In the genomic region with DNA sequence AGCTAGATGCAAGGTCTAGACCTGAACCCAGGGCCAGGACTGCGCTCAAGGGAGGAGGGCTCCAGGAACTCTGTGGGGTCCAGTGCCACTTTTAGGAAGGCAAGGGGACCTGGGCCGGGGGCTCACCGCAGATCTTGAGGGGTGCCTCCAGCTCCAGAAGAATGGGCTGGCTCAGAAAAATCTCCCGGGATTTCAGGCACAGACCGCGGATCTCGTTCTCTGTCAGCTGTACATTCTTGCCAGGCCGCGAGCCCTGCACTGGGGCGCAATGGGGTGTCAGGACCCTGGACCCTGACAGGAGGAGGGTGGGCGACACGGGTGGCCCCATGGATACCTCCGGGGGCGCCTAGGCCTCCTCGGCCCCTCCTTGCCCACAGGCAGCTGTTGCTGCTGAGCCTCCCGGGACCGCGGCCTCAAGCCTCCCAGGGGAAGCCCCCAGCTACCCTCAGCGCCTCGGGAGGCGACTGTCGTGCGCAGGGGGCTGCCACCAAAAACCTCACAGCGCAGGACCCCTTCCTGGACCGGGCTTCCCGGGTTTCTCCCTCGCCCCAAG, we compare ENCODE assay signal across 8 cellular contexts. TPM values are rescaled to one million over a fixed set of nuclear protein-coding genes. Genes with fewer than 3 reads are reported as not detected.
DNase-seq lines count a peak whose midpoint lies in the region; ATAC-seq, FAIRE-seq and TF ChIP-seq lines count a peak whose summit lies in the region.

No MANE protein-coding gene starts in this region.

- no peak for TF ChIP-seq CTCF in keratinocyte (optimal IDR thresholded peaks at IDR 0.05 in 1 of 3, IDR thresholded peaks at IDR 0.05 in 1 of 3, conservative IDR thresholded peaks at IDR 0.05 in 1 of 3; ENCODE audit: extremely low read depth in 1 of 3, insufficient read depth in 2 of 3, low read length in 3 of 3)

- POLR2A ChIA-PET in activated naive CD8-positive, alpha-beta T cell treated with anti-CD3 and anti-CD28 coated beads, Interleukin-2, amount 10 ng/mL, durations not matched to agents 7 days and 5 days (lab: Charles Lee) = interaction anchor here (0.8 to 12.5 kb wide), 24 partner anchors 8 to 1786 kb away, joined by 3 to 491 read pairs (median 7); partner anchors contain the start of genes AIP, CARNS1, CDK2AP2 and NUDT8

- H3K4me1 ChIP-seq in keratinocyte (ENCODE audit: control insufficient read depth, extremely low read depth, insufficient read depth, low read length) = peaks cover 12% of the 10 kb centered on the region

- no peak for FAIRE-seq in keratinocyte (lab: Jason Lieb, UNC)

- peaks cover 21 to 25% of the 10 kb centered on the region in 2 experiments for H3K36me3 ChIP-seq in keratinocyte (ENCODE audit: control insufficient read depth in 2 of 2, extremely low read depth in 1 of 2, insufficient read depth in 2 of 2, low read length in 2 of 2)

- H4K20me1 ChIP-seq in keratinocyte (ENCODE audit: control insufficient read depth, extremely low read depth, insufficient read depth, low read length) = no peaks in the 10 kb centered on the region

- H3K27me3 Mint-ChIP-seq in activated naive CD8-positive, alpha-beta T cell treated with anti-CD3 and anti-CD28 coated beads, Interleukin-2, amount 10 ng/mL, durations not matched to agents 7 days and 5 days = no peaks in the 10 kb centered on the region

- no peaks in the 10 kb centered on the region for H3K9me3 Mint-ChIP-seq in activated naive CD8-positive, alpha-beta T cell treated with anti-CD3 and anti-CD28 coated beads, Interleukin-2, amount 10 ng/mL, durations not matched to agents 7 days and 5 days

- H3K4me2 ChIP-seq in keratinocyte (ENCODE audit: control insufficient read depth, extremely low read depth, insufficient read depth, low read depth, low read length) = peak overlapping the region; percentile 95

- H3K79me2 ChIP-seq in keratinocyte (ENCODE audit: control insufficient read depth, insufficient read depth, low read length) = peaks cover 18% of the 10 kb centered on the region

- no peaks in the 10 kb centered on the region for H3K9me1 ChIP-seq in keratinocyte (ENCODE audit: control insufficient read depth, extremely low read depth, insufficient read depth, low read length)

- peaks cover 41% of the 10 kb centered on the region for H3K36me3 Mint-ChIP-seq in activated naive CD8-positive, alpha-beta T cell treated with anti-CD3 and anti-CD28 coated beads, Interleukin-2, amount 10 ng/mL, durations not matched to agents 7 days and 5 days

- H3K27ac ChIP-seq in keratinocyte (ENCODE audit: control insufficient read depth, insufficient read depth, low read length) = peak overlapping the region; percentile 66
- peak overlapping the region; percentile 92 for H3K27ac ChIP-seq in temporal lobe (ENCODE audit: low read depth, low read length)

- peak overlapping the region; percentile 84 for H3K27ac Mint-ChIP-seq in activated naive CD8-positive, alpha-beta T cell treated with anti-CD3 and anti-CD28 coated beads, Interleukin-2, amount 10 ng/mL, durations not matched to agents 7 days and 5 days

- ATAC-seq in GM18861 (IDR thresholded peaks at IDR 0.05; ENCODE audit: unreplicated experiment) = peak; percentile 6
- ATAC-seq in HG03025 (IDR thresholded peaks at IDR 0.05; ENCODE audit: low FRiP score, unreplicated experiment) = peak; percentile 9
- ATAC-seq in activated naive CD8-positive, alpha-beta T cell treated with anti-CD3 and anti-CD28 coated beads, Interleukin-2, amount 10 ng/mL, durations not matched to agents 7 days and 5 days (ENCODE audit: low read depth) = no peak
- ATAC-seq in GM18868 (IDR thresholded peaks at IDR 0.05; ENCODE audit: unreplicated experiment) = no peak

- no peaks in the 10 kb centered on the region for H3K9me3 ChIP-seq in keratinocyte (ENCODE audit: control insufficient read depth, low read depth, low read length)

- H3K4me3 ChIP-seq in keratinocyte (ENCODE audit: control insufficient read depth in 2 of 3, extremely low read depth in 1 of 3, insufficient read depth in 2 of 3, low read depth in 1 of 3, low read length in 3 of 3) = peak overlapping the region; percentile 74 to 99 (median 82)

- H3K9ac ChIP-seq in keratinocyte (ENCODE audit: control insufficient read depth, extremely low read depth, insufficient read depth, low read length) = peak overlapping the region; percentile 90

- H2AFZ ChIP-seq in keratinocyte (ENCODE audit: control insufficient read depth, low read length) = no peak overlapping the region

- no peaks in the 10 kb centered on the region for H3K27me3 ChIP-seq in keratinocyte (ENCODE audit: control insufficient read depth, extremely low read depth, insufficient read depth, low read length)

- no peak for DNase-seq in activated naive CD8-positive, alpha-beta T cell treated with anti-CD3 and anti-CD28 coated beads, Interleukin-2, amount 10 ng/mL, durations not matched to agents 7 days and 5 days
- no peak for DNase-seq in keratinocyte (ENCODE audit: low read depth, low spot score)
- DNase-seq in occipital lobe (lab: John Stamatoyannopoulos, UW) = no peak
- DNase-seq in NCI-H1092 (lab: John Stamatoyannopoulos, UW) = no peak

- dilution Hi-C loops in keratinocyte (cut with MboI; ENCODE audit: extremely low pct_ligation_motif_present, low sequenced_read_pairs) = no loop called here

- peaks cover 39% of the 10 kb centered on the region for H3K4me1 Mint-ChIP-seq in activated naive CD8-positive, alpha-beta T cell treated with anti-CD3 and anti-CD28 coated beads, Interleukin-2, amount 10 ng/mL, durations not matched to agents 7 days and 5 days

- H3K4me3 Mint-ChIP-seq in activated naive CD8-positive, alpha-beta T cell treated with anti-CD3 and anti-CD28 coated beads, Interleukin-2, amount 10 ng/mL, durations not matched to agents 7 days and 5 days = peak overlapping the region; percentile 93

RNA-seq across cellular contexts. Expression of gene PPP1CA, which starts 0.6 kb away (rescaled TPM):
- 100 to 1,000 TPM; 290 to 311 TPM for total RNA-seq in activated naive CD8-positive, alpha-beta T cell treated with anti-CD3 and anti-CD28 coated beads, Interleukin-2, amount 10 ng/mL, durations not matched to agents 7 days and 5 days
- polyA plus RNA-seq in keratinocyte = 122 to 235 TPM (median 129 TPM) in 3 replicates
- polyA plus RNA-seq in keratinocyte (2011; ENCODE audit: low read depth) = 74.6 TPM
- 94.3 and 169 TPM in 2 replicates for polyA plus RNA-seq in keratinocyte (2011; cell fraction: cytosol; rRNA removed)
- 65.5 and 68.2 TPM in 2 replicates for polyA plus RNA-seq in keratinocyte (2011; cell fraction: nucleus; rRNA removed)
- polyA plus RNA-seq in keratinocyte (2012; ENCODE audit: low replicate concordance) = 94.0 and 183 TPM in 2 replicates
- 120 to 247 TPM (median 124 TPM) in 3 replicates for polyA minus RNA-seq in keratinocyte
- 118 TPM for polyA minus RNA-seq in keratinocyte (2011; cell fraction: cytosol; rRNA and poly(A)+ RNA removed)
- polyA minus RNA-seq in keratinocyte (2011; cell fraction: nucleus; rRNA and poly(A)+ RNA removed) = 28.2 and 28.8 TPM in 2 replicates
- total RNA-seq in temporal lobe = 46.0 TPM
- 53.5 TPM for total RNA-seq in occipital lobe

RNA-seq across cellular contexts. Expression of gene TBC1D10C, which starts 2.9 kb away (rescaled TPM):
- 100 to 1,000 TPM; 359 to 367 TPM for total RNA-seq in activated naive CD8-positive, alpha-beta T cell treated with anti-CD3 and anti-CD28 coated beads, Interleukin-2, amount 10 ng/mL, durations not matched to agents 7 days and 5 days
- not detected in 3 replicates for polyA plus RNA-seq in keratinocyte
- polyA plus RNA-seq in keratinocyte (2011; ENCODE audit: low read depth) = not detected
- not detected in 2 replicates for polyA plus RNA-seq in keratinocyte (2011; cell fraction: cytosol; rRNA removed)
- polyA plus RNA-seq in keratinocyte (2011; cell fraction: nucleus; rRNA removed) = not detected in 2 replicates
- polyA plus RNA-seq in keratinocyte (2012; ENCODE audit: low replicate concordance) = 0.06 TPM in 1 of 2 replicates, not detected in the other
- polyA minus RNA-seq in keratinocyte = not detected in 3 replicates
- polyA minus RNA-seq in keratinocyte (2011; cell fraction: cytosol; rRNA and poly(A)+ RNA removed) = not detected
- not detected in 2 replicates for polyA minus RNA-seq in keratinocyte (2011; cell fraction: nucleus; rRNA and poly(A)+ RNA removed)
- total RNA-seq in temporal lobe (0.25 TPM), occipital lobe (0.16 TPM)

RNA-seq across cellular contexts. Expression of gene RAD9A, which starts 9.2 kb away (rescaled TPM):
- 10 to 100 TPM; 65.3 to 67.1 TPM for total RNA-seq in activated naive CD8-positive, alpha-beta T cell treated with anti-CD3 and anti-CD28 coated beads, Interleukin-2, amount 10 ng/mL, durations not matched to agents 7 days and 5 days
- polyA plus RNA-seq in keratinocyte = 5.7 to 8.5 TPM (median 8.0 TPM) in 3 replicates
- polyA plus RNA-seq in keratinocyte (2011; ENCODE audit: low read depth) = 3.6 TPM
- 3.2 and 5.2 TPM in 2 replicates for polyA plus RNA-seq in keratinocyte (2011; cell fraction: cytosol; rRNA removed)
- 19.1 and 25.4 TPM in 2 replicates for polyA plus RNA-seq in keratinocyte (2011; cell fraction: nucleus; rRNA removed)
- polyA plus RNA-seq in keratinocyte (2012; ENCODE audit: low replicate concordance) = 7.3 and 15.1 TPM in 2 replicates
- polyA minus RNA-seq in keratinocyte = 2.9 to 5.4 TPM (median 4.6 TPM) in 3 replicates
- 9.2 TPM for polyA minus RNA-seq in keratinocyte (2011; cell fraction: cytosol; rRNA and poly(A)+ RNA removed)
- polyA minus RNA-seq in keratinocyte (2011; cell fraction: nucleus; rRNA and poly(A)+ RNA removed) = 6.5 and 8.2 TPM in 2 replicates
- total RNA-seq in temporal lobe = 19.9 TPM
- 14.0 TPM for total RNA-seq in occipital lobe

RNA-seq across cellular contexts. Expression of gene CARNS1, which starts 14.5 kb away (rescaled TPM):
- total RNA-seq in activated naive CD8-positive, alpha-beta T cell treated with anti-CD3 and anti-CD28 coated beads, Interleukin-2, amount 10 ng/mL, durations not matched to agents 7 days and 5 days = 1 to 10 TPM; 5.5 to 5.6 TPM
- not detected in 3 replicates for polyA plus RNA-seq in keratinocyte
- polyA plus RNA-seq in keratinocyte (2011; ENCODE audit: low read depth) = not detected
- polyA plus RNA-seq in keratinocyte (2011; cell fraction: cytosol; rRNA removed) = 0.01 TPM in 1 of 2 replicates, not detected in the other
- polyA plus RNA-seq in keratinocyte (2011; cell fraction: nucleus; rRNA removed) = 0.06 and 0.07 TPM in 2 replicates
- 0.04 TPM in 1 of 2 replicates, not detected in the other for polyA plus RNA-seq in keratinocyte (2012; ENCODE audit: low replicate concordance)
- not detected in 3 replicates for polyA minus RNA-seq in keratinocyte
- not detected for polyA minus RNA-seq in keratinocyte (2011; cell fraction: cytosol; rRNA and poly(A)+ RNA removed)
- polyA minus RNA-seq in keratinocyte (2011; cell fraction: nucleus; rRNA and poly(A)+ RNA removed) = not detected in 2 replicates
- total RNA-seq in temporal lobe (0.25 TPM), occipital lobe (0.16 TPM)

RNA-seq across cellular contexts. Expression of gene RPS6KB2, which starts 27.3 kb away (rescaled TPM):
- total RNA-seq in activated naive CD8-positive, alpha-beta T cell treated with anti-CD3 and anti-CD28 coated beads, Interleukin-2, amount 10 ng/mL, durations not matched to agents 7 days and 5 days = 10 to 100 TPM; 69.0 to 71.4 TPM
- 59.5 to 83.0 TPM (median 61.4 TPM) in 3 replicates for polyA plus RNA-seq in keratinocyte
- polyA plus RNA-seq in keratinocyte (2011; ENCODE audit: low read depth) = 31.4 TPM
- 59.2 and 96.9 TPM in 2 replicates for polyA plus RNA-seq in keratinocyte (2011; cell fraction: cytosol; rRNA removed)
- 58.7 and 66.4 TPM in 2 replicates for polyA plus RNA-seq in keratinocyte (2011; cell fraction: nucleus; rRNA removed)
- polyA plus RNA-seq in keratinocyte (2012; ENCODE audit: low replicate concordance) = 62.6 and 62.9 TPM in 2 replicates
- 74.5 to 116 TPM (median 91.3 TPM) in 3 replicates for polyA minus RNA-seq in keratinocyte
- polyA minus RNA-seq in keratinocyte (2011; cell fraction: cytosol; rRNA and poly(A)+ RNA removed) = 93.2 TPM
- 25.1 and 36.3 TPM in 2 replicates for polyA minus RNA-seq in keratinocyte (2011; cell fraction: nucleus; rRNA and poly(A)+ RNA removed)
- total RNA-seq in temporal lobe (15.7 TPM), occipital lobe (13.1 TPM)

Comparison
In these comparisons a context has a peak if more than half of its experiments do, and no peak if none do; other contexts are left out.
1. ATAC-seq: peak in GM18861 (single experiment) and HG03025 (single experiment); none in activated naive CD8-positive, alpha-beta T cell treated with anti-CD3 and anti-CD28 coated beads, Interleukin-2, amount 10 ng/mL, durations not matched to agents 7 days and 5 days (single experiment) and GM18868 (single experiment).
2. RNA of gene TBC1D10C, which starts 2.9 kb away (total RNA-seq): 359 to 367 TPM in activated naive CD8-positive, alpha-beta T cell treated with anti-CD3 and anti-CD28 coated beads, Interleukin-2, amount 10 ng/mL, durations not matched to agents 7 days and 5 days; 0.25 TPM in temporal lobe (single experiment) and 0.16 TPM in occipital lobe (single experiment); every median in the first group is over 100 times any median in the second.